22 cellular contexts compared by ENCODE assay signal in the genomic region with DNA sequence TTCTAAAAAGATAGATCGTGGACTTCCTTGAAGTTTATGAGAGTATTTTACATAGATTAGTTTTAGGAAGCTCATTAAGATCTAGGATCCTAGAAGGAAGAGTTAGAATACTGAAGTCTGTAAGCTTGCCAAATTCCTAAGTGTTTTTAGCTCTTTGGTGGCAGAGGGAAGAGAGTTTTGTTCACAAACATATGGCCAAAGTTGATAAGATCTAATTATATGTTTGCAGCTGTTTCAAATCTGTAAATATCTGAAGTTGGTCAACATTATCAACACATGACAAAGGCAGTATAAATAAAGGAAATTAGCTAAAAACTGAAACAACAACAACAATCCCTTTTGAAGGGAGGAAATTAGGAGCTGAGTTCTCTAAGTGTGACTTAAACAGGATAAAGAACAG.
A peak's percentile ranks its signal among the peaks of the same experiment; 100 is the strongest.
DNase-seq lines count a peak whose midpoint lies in the region; ATAC-seq, FAIRE-seq and TF ChIP-seq lines count a peak whose summit lies in the region.
"Had no signal": no experiment of that assay in that cellular context is flagged by ENCODE, and none has a peak within 500 bp of the region (broad histone marks: within the 10 kb centered on the region; RNA-seq: fewer than 3 reads in every experiment).

No MANE protein-coding gene starts in this region.

- POLR2A ChIA-PET in A549 (lab: Yijun Ruan, JAX) = no interaction called here

- no peak for TF ChIP-seq CTCF in A549 (IDR thresholded peaks at IDR 0.05)

- DNase-seq in A549 (ENCODE audit: low read depth in 1 of 2, low spot score in 1 of 2) (no peak), NCI-H2171 treated with DMSO at 0.1 percent for 48 hours (lab: John Stamatoyannopoulos, UW) (peak; percentile 62), mesendoderm (peak; percentile 79)
- no peak for DNase-seq in stimulated activated naive B cell treated with anti-CD40 and anti-IgM and Interleukin-4, amounts not matched to agents 10 μg/mL and 1 μg/mL and 100 μg/mL, for 72 hours
- DNase-seq: 8988T; AML-193; C1 segment of cervical spinal cord; CD8-positive, alpha-beta T cell; H7; HFFc6; Karpas-422; NCI-H1417 treated with DMSO at 0.1 percent for 48 hours; NCI-H187; NCI-H2107; NCI-H2227 treated with DMSO at 0.1 percent for 48 hours; NCI-H510A; Right ventricle myocardium superior had no signal

- H2BK120ac ChIP-seq in mesendoderm (ENCODE audit: low read depth, low read length) = no peak overlapping the region

- no peaks in the 10 kb centered on the region for H3K36me3 Mint-ChIP-seq in dendritic cell treated with granulocyte-macrophage colony-stimulating factor and Interleukin-4, amounts not matched to agents 40 ng/mL and 50 ng/mL, for 4 days (ENCODE audit: low read depth)
- H3K36me3 Mint-ChIP-seq in stimulated activated memory B cell treated with anti-CD40 and anti-IgM and Interleukin-4, amounts not matched to agents 10 μg/mL and 1 μg/mL and 100 μg/mL, for 72 hours = no peaks in the 10 kb centered on the region
- no peaks in the 10 kb centered on the region for H3K36me3 Mint-ChIP-seq in stimulated activated naive B cell treated with anti-CD40 and anti-IgM and Interleukin-4, amounts not matched to agents 10 μg/mL and 1 μg/mL and 100 μg/mL, for 72 hours
- H3K36me3 Mint-ChIP-seq: CD8-positive, alpha-beta T cell had no signal

- intact Hi-C loops in dendritic cell treated with granulocyte-macrophage colony-stimulating factor and Interleukin-4, amounts not matched to agents 40 ng/mL and 50 ng/mL, for 4 days (cut with micrococcal nuclease) = no loop called here

- no peaks in the 10 kb centered on the region for H3K9me3 ChIP-seq in A549

- H3K9me3 Mint-ChIP-seq in dendritic cell treated with granulocyte-macrophage colony-stimulating factor and Interleukin-4, amounts not matched to agents 40 ng/mL and 50 ng/mL, for 4 days = no peaks in the 10 kb centered on the region
- peaks cover 4% of the 10 kb centered on the region for H3K9me3 Mint-ChIP-seq in stimulated activated memory B cell treated with anti-CD40 and anti-IgM and Interleukin-4, amounts not matched to agents 10 μg/mL and 1 μg/mL and 100 μg/mL, for 72 hours
- H3K9me3 Mint-ChIP-seq in stimulated activated naive B cell treated with anti-CD40 and anti-IgM and Interleukin-4, amounts not matched to agents 10 μg/mL and 1 μg/mL and 100 μg/mL, for 72 hours = peaks cover 3 to 7% of the 10 kb centered on the region in 2 donors

- no peak overlapping the region for H3K4ac ChIP-seq in mesendoderm (ENCODE audit: low read depth, low read length)

- H2AK5ac ChIP-seq in mesendoderm (ENCODE audit: low read length) = no peak overlapping the region

- peak; percentile 23 for FAIRE-seq in A549 (lab: Jason Lieb, UNC)
- FAIRE-seq: GM12892 had no signal

- no peak for TF ChIP-seq EP300 in A549 (IDR thresholded peaks at IDR 0.05)

- H3K4me3 ChIP-seq in A549 = no peak overlapping the region
- no peak overlapping the region for H3K4me3 ChIP-seq in mesendoderm (ENCODE audit: low read length)

- no peak overlapping the region for H3K27ac ChIP-seq in A549
- no peak overlapping the region for H3K27ac ChIP-seq in mesendoderm (ENCODE audit: low read depth, low read length)

- H3K4me1 ChIP-seq in A549 = no peaks in the 10 kb centered on the region
- H3K4me1 ChIP-seq in mesendoderm (ENCODE audit: control insufficient read depth, low read depth, low read length) = no peaks in the 10 kb centered on the region

- WGBS in A549 (ENCODE audit: missing lambda C conversion rate) = 37% methylated on average over 1 of the region's 1 CpG
- WGBS in mesendoderm (ENCODE audit: extremely low coverage, insufficient coverage, low lambda C conversion rate) = no CpG with 5 or more reads among the region's 1 CpG

- no peak overlapping the region for H2BK5ac ChIP-seq in mesendoderm (ENCODE audit: low read length)

- no peak overlapping the region for H4K5ac ChIP-seq in mesendoderm (ENCODE audit: low read length)

- H3K23ac ChIP-seq in mesendoderm (ENCODE audit: low read length) = no peak overlapping the region

- ATAC-seq in A549 = no peak
- ATAC-seq in GM21528 (IDR thresholded peaks at IDR 0.05; ENCODE audit: low FRiP score, unreplicated experiment) = no peak
- ATAC-seq in stimulated activated memory B cell treated with anti-CD40 and anti-IgM and Interleukin-4, amounts not matched to agents 10 μg/mL and 1 μg/mL and 100 μg/mL, for 72 hours = no peak
- ATAC-seq in GM18907 (IDR thresholded peaks at IDR 0.05; ENCODE audit: unreplicated experiment) = no peak
- no peak for ATAC-seq in stimulated activated naive B cell treated with anti-CD40 and anti-IgM and Interleukin-4, amounts not matched to agents 10 μg/mL and 1 μg/mL and 100 μg/mL, for 72 hours (replicated peaks)
- ATAC-seq: CD8-positive, alpha-beta T cell had no signal

- no peak for TF ChIP-seq RAD21 in A549 (conservative IDR thresholded peaks at IDR 0.05 in 1 of 2, IDR thresholded peaks at IDR 0.05 in 1 of 2)

- TF ChIP-seq POLR2A in A549 (IDR thresholded peaks at IDR 0.05; ENCODE audit: low read length) = no peak

- H3K9ac ChIP-seq in mesendoderm (ENCODE audit: low read length) = no peak overlapping the region

- no peaks in the 10 kb centered on the region for H3K36me3 ChIP-seq in mesendoderm (ENCODE audit: control insufficient read depth, insufficient read depth, low read length)

- no peaks in the 10 kb centered on the region for H3K79me2 ChIP-seq in mesendoderm (ENCODE audit: control insufficient read depth, insufficient read depth, low read length)

- H3K56ac ChIP-seq in mesendoderm (ENCODE audit: low read length) = no peak overlapping the region

- no peak overlapping the region for H3K4me3 Mint-ChIP-seq in dendritic cell treated with granulocyte-macrophage colony-stimulating factor and Interleukin-4, amounts not matched to agents 40 ng/mL and 50 ng/mL, for 4 days
- H3K4me3 Mint-ChIP-seq in stimulated activated memory B cell treated with anti-CD40 and anti-IgM and Interleukin-4, amounts not matched to agents 10 μg/mL and 1 μg/mL and 100 μg/mL, for 72 hours = no peak overlapping the region
- no peak overlapping the region for H3K4me3 Mint-ChIP-seq in stimulated activated naive B cell treated with anti-CD40 and anti-IgM and Interleukin-4, amounts not matched to agents 10 μg/mL and 1 μg/mL and 100 μg/mL, for 72 hours
- H3K4me3 Mint-ChIP-seq: CD8-positive, alpha-beta T cell; HFFc6 had no signal

- H3K27ac Mint-ChIP-seq in dendritic cell treated with granulocyte-macrophage colony-stimulating factor and Interleukin-4, amounts not matched to agents 40 ng/mL and 50 ng/mL, for 4 days = peak overlapping the region; percentile 24
- H3K27ac Mint-ChIP-seq in stimulated activated memory B cell treated with anti-CD40 and anti-IgM and Interleukin-4, amounts not matched to agents 10 μg/mL and 1 μg/mL and 100 μg/mL, for 72 hours = no peak overlapping the region
- H3K27ac Mint-ChIP-seq in stimulated activated naive B cell treated with anti-CD40 and anti-IgM and Interleukin-4, amounts not matched to agents 10 μg/mL and 1 μg/mL and 100 μg/mL, for 72 hours = no peak overlapping the region
- H3K27ac Mint-ChIP-seq: CD8-positive, alpha-beta T cell; HFFc6 had no signal

- peaks cover 2% of the 10 kb centered on the region for H3K27me3 Mint-ChIP-seq in dendritic cell treated with granulocyte-macrophage colony-stimulating factor and Interleukin-4, amounts not matched to agents 40 ng/mL and 50 ng/mL, for 4 days
- H3K27me3 Mint-ChIP-seq in stimulated activated memory B cell treated with anti-CD40 and anti-IgM and Interleukin-4, amounts not matched to agents 10 μg/mL and 1 μg/mL and 100 μg/mL, for 72 hours = no peaks in the 10 kb centered on the region
- no peaks in the 10 kb centered on the region for H3K27me3 Mint-ChIP-seq in stimulated activated naive B cell treated with anti-CD40 and anti-IgM and Interleukin-4, amounts not matched to agents 10 μg/mL and 1 μg/mL and 100 μg/mL, for 72 hours

- CTCF ChIA-PET in A549 (lab: Yijun Ruan, JAX) = no interaction called here

- peaks cover 17% of the 10 kb centered on the region for H3K4me1 Mint-ChIP-seq in dendritic cell treated with granulocyte-macrophage colony-stimulating factor and Interleukin-4, amounts not matched to agents 40 ng/mL and 50 ng/mL, for 4 days (ENCODE audit: low read depth)
- H3K4me1 Mint-ChIP-seq in stimulated activated memory B cell treated with anti-CD40 and anti-IgM and Interleukin-4, amounts not matched to agents 10 μg/mL and 1 μg/mL and 100 μg/mL, for 72 hours = no peaks in the 10 kb centered on the region
- no peaks in the 10 kb centered on the region for H3K4me1 Mint-ChIP-seq in stimulated activated naive B cell treated with anti-CD40 and anti-IgM and Interleukin-4, amounts not matched to agents 10 μg/mL and 1 μg/mL and 100 μg/mL, for 72 hours

- no peak overlapping the region for H3K18ac ChIP-seq in mesendoderm (ENCODE audit: low read length)

- no peaks in the 10 kb centered on the region for H3K27me3 ChIP-seq in mesendoderm (ENCODE audit: insufficient read depth, low read length, poor library complexity)

- H2BK15ac ChIP-seq in mesendoderm (replicated peaks; ENCODE audit: low read depth) = no peak overlapping the region

- H3K4me2 ChIP-seq in A549 (no peak overlapping the region), mesendoderm (ENCODE audit: low read length) (no peak overlapping the region)

- H4K8ac ChIP-seq in mesendoderm (ENCODE audit: low read depth, low read length) = no peak overlapping the region

- no peaks in the 10 kb centered on the region for H3K79me1 ChIP-seq in mesendoderm (ENCODE audit: low read length)

TF ChIP-seq in A549, 52 proteins besides CTCF, POLR2A, EP300 and RAD21:
- no peak for TF ChIP-seq NPAS2 (CRISPR knock-in tag; IDR thresholded peaks at IDR 0.05; ENCODE audit: borderline replicate concordance)

Comparison
In these comparisons a context has a peak if more than half of its experiments do, and no peak if none do; other contexts are left out.
1. DNase-seq: peak in NCI-H2171 treated with DMSO at 0.1 percent for 48 hours (single experiment) and mesendoderm (single experiment); none in A549 (0 of 2) and stimulated activated naive B cell treated with anti-CD40 and anti-IgM and Interleukin-4, amounts not matched to agents 10 μg/mL and 1 μg/mL and 100 μg/mL, for 72 hours (single experiment).